Comparison of ENCODE assay signal across 8 cellular contexts in the genomic region with DNA sequence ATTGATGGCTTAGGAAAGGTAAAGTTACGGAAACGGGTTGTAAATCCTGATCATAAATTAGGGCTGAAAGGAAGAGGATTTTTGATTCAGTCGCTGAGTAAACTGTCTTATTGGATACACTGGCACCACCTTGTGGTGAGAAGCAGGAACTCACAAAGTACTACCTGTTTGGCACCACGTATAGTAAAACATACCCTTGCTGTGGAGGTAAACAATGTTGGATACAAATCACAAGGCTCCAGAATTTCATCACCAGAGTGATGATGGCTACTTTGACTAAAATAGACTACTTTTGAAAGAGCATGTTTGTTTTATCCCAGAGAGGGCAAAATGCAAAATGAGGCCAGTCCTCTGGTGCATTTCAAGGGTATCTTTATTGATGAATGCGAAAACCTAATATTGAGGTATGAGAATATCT.
DNase-seq lines count a peak whose midpoint lies in the region; ATAC-seq and TF ChIP-seq lines count a peak whose summit lies in the region.

No MANE protein-coding gene starts in this region.

- H3K27me3 ChIP-seq in ACC112 (ENCODE audit: insufficient read depth, low read length) (0 out of 2 replicates have a peak, but pooled peaks cover 10% of the 10 kb centered on the region), MG63 (no peaks in the 10 kb centered on the region)

- peaks cover 0 to 1% of the 10 kb centered on the region in 2 donors for H3K4me1 Mint-ChIP-seq in stimulated activated naive B cell treated with anti-CD40 and anti-IgM and Interleukin-4, amounts not matched to agents 10 μg/mL and 1 μg/mL and 100 μg/mL, for 72 hours

- peak; percentile 4 for DNase-seq in HFF-Myc (ENCODE audit: extremely low read depth, low read depth)
- DNase-seq in MG63, result peak; percentile 37
- DNase-seq in RWPE1 (ENCODE audit: low spot score), result peak; percentile 49
- DNase-seq in cardiac fibroblast (ENCODE audit: low read depth in 2 of 2), result peak; percentile 63 to 69
- DNase-seq in left lobe of liver (ENCODE audit: low spot score), result peak; percentile 51
- no peak for DNase-seq in stimulated activated naive B cell treated with anti-CD40 and anti-IgM and Interleukin-4, amounts not matched to agents 10 μg/mL and 1 μg/mL and 100 μg/mL, for 72 hours

- H3K79me2 ChIP-seq in ACC112 (ENCODE audit: control insufficient read depth, insufficient read depth, low read length, unreplicated experiment), result no peaks in the 10 kb centered on the region

- TF ChIP-seq CTCF in GM12874 (IDR thresholded peaks at IDR 0.05; ENCODE audit: insufficient read depth, low read depth, low read length) (peak; percentile 76), HFF-Myc (IDR thresholded peaks at IDR 0.05; ENCODE audit: low read depth, low read length, missing control alignments) (peak; percentile 72), RWPE1 (conservative IDR thresholded peaks at IDR 0.05; ENCODE audit: low read depth) (peak; percentile 83), cardiac fibroblast (IDR thresholded peaks at IDR 0.05; ENCODE audit: low read depth, low read length) (peak; percentile 82)

- POLR2A ChIA-PET in RWPE1 (lab: Yijun Ruan, JAX; ENCODE audit: low non-redundant PET), result no interaction called here

- no peaks in the 10 kb centered on the region for H3K9me3 ChIP-seq in MG63

- H3K27ac ChIP-seq in ACC112 (ENCODE audit: low read depth, low read length) (peak overlapping the region; percentile 57; the same call in 1 of the 2 replicates), RWPE1 (no peak overlapping the region)

- H3K4me1 ChIP-seq in ACC112 (ENCODE audit: control insufficient read depth, insufficient read depth, low read length, unreplicated experiment), result peaks cover 10% of the 10 kb centered on the region

- no peak overlapping the region for H3K27ac Mint-ChIP-seq in stimulated activated naive B cell treated with anti-CD40 and anti-IgM and Interleukin-4, amounts not matched to agents 10 μg/mL and 1 μg/mL and 100 μg/mL, for 72 hours

- no peak overlapping the region for H3K4me3 ChIP-seq in ACC112 (ENCODE audit: low read depth, low read length)
- H3K4me3 ChIP-seq in HFF-Myc (replicated peaks; ENCODE audit: low read depth, low read length), result no peak overlapping the region
- H3K4me3 ChIP-seq in MG63, result no peak overlapping the region
- H3K4me3 ChIP-seq in cardiac fibroblast (replicated peaks in 1 of 2; ENCODE audit: low read depth in 2 of 2, low read length in 2 of 2), result no peak overlapping the region

- CTCF ChIA-PET in RWPE1 (lab: Yijun Ruan, JAX), result interaction anchor here (0.7 kb wide), 1 partner anchor 132 kb away, joined by 3 read pairs; no protein-coding TSS in a partner anchor

- no peak overlapping the region for H3K4me3 Mint-ChIP-seq in stimulated activated naive B cell treated with anti-CD40 and anti-IgM and Interleukin-4, amounts not matched to agents 10 μg/mL and 1 μg/mL and 100 μg/mL, for 72 hours

- no peak overlapping the region for H2AFZ ChIP-seq in ACC112 (ENCODE audit: low read length, unreplicated experiment)

- peaks cover 0 to 11% of the 10 kb centered on the region in 2 donors for H3K27me3 Mint-ChIP-seq in stimulated activated naive B cell treated with anti-CD40 and anti-IgM and Interleukin-4, amounts not matched to agents 10 μg/mL and 1 μg/mL and 100 μg/mL, for 72 hours

- peak; percentile 99 for ATAC-seq in left lobe of liver
- ATAC-seq in stimulated activated naive B cell treated with anti-CD40 and anti-IgM and Interleukin-4, amounts not matched to agents 10 μg/mL and 1 μg/mL and 100 μg/mL, for 72 hours (replicated peaks), result peak; percentile 71 to 74

- H3K36me3 Mint-ChIP-seq in stimulated activated naive B cell treated with anti-CD40 and anti-IgM and Interleukin-4, amounts not matched to agents 10 μg/mL and 1 μg/mL and 100 μg/mL, for 72 hours, result no peaks in the 10 kb centered on the region

- H3K36me3 ChIP-seq in ACC112 (ENCODE audit: insufficient read depth, low read length) (no peaks in the 10 kb centered on the region), MG63 (no peaks in the 10 kb centered on the region)

- H3K9me3 Mint-ChIP-seq in stimulated activated naive B cell treated with anti-CD40 and anti-IgM and Interleukin-4, amounts not matched to agents 10 μg/mL and 1 μg/mL and 100 μg/mL, for 72 hours, result no peaks in the 10 kb centered on the region
